In genomic region chr4:24924309-24924781, GRCh38 we compare ENCODE assay signal across 15 cellular contexts. TPM values are rescaled to one million over a fixed set of nuclear protein-coding genes. Genes with fewer than 3 reads are reported as not detected.
DNase-seq lines count a peak whose midpoint lies in the region; ATAC-seq and TF ChIP-seq lines count a peak whose summit lies in the region.
"Had no signal": no experiment of that assay in that cellular context is flagged by ENCODE, and none has a peak within 500 bp of the region (broad histone marks: within the 10 kb centered on the region; RNA-seq: fewer than 3 reads in every experiment).

No MANE protein-coding gene starts in this region.

- no peak overlapping the region for H2AFZ ChIP-seq in smooth muscle cell (ENCODE audit: low read depth)

- H3K27me3 ChIP-seq in smooth muscle cell (ENCODE audit: low read depth), result no peaks in the 10 kb centered on the region

- no peaks in the 10 kb centered on the region for H4K20me1 ChIP-seq in smooth muscle cell (ENCODE audit: low read depth)

- TF ChIP-seq CTCF in fibroblast of pulmonary artery (IDR thresholded peaks at IDR 0.05; ENCODE audit: low read length, missing control alignments), result no peak
- no peak for TF ChIP-seq CTCF in smooth muscle cell (IDR thresholded peaks at IDR 0.05; ENCODE audit: borderline replicate concordance, insufficient read depth, poor library complexity, severe bottlenecking)

- WGBS in smooth muscle cell (ENCODE audit: low lambda C conversion rate), result 61% methylated on average over 3 of the region's 3 CpGs

- H3K9me3 ChIP-seq in smooth muscle cell (replicated peaks; ENCODE audit: low read depth), result no peaks in the 10 kb centered on the region

- H3K9ac ChIP-seq in smooth muscle cell (ENCODE audit: low read depth), result no peak overlapping the region

- H3K4me3 ChIP-seq in fibroblast of pulmonary artery (replicated peaks; ENCODE audit: low read depth, low read length) (no peak overlapping the region), smooth muscle cell (no peak overlapping the region)

- H3F3A ChIP-seq in smooth muscle cell (ENCODE audit: low read depth), result no peaks in the 10 kb centered on the region

- H3K79me2 ChIP-seq in smooth muscle cell (ENCODE audit: low read depth), result no peaks in the 10 kb centered on the region

- H3K4me1 ChIP-seq in smooth muscle cell (ENCODE audit: low read depth), result no peaks in the 10 kb centered on the region

- H3K27ac ChIP-seq in smooth muscle cell (ENCODE audit: low read depth), result peak overlapping the region; percentile 39

- H3K4me2 ChIP-seq in smooth muscle cell, result peak overlapping the region; percentile 27

- H3K36me3 ChIP-seq in smooth muscle cell (ENCODE audit: low read depth), result no peaks in the 10 kb centered on the region

- DNase-seq in GM04503 (ENCODE audit: low read depth) (peak; percentile 98), T1000 (lab: John Stamatoyannopoulos, UW) (peak; percentile 63), fibroblast of pulmonary artery (ENCODE audit: low read depth) (peak; percentile 92), smooth muscle cell (lab: John Stamatoyannopoulos, UW; ENCODE audit: unreplicated experiment) (no peak), iPS-NIHi7 (ENCODE audit: extremely low spot score) (no peak), T-helper 2 cell (no peak)
- DNase-seq: activated gamma-delta T cell treated with Interleukin-2 at 50 U/mL for 16 hours; DMS 273 treated with DMSO at 0.1 percent for 48 hours; head of caudate nucleus; posterior cingulate gyrus; stimulated activated CD4-positive, alpha-beta T cell treated with anti-CD3 and anti-CD28 coated beads, Interleukin-4, amount 100 ng/mL, for 24 hours; stimulated activated naive CD4-positive, alpha-beta T cell treated with Interleukin-2 at 50 U/mL for 16 hours; T-helper 1 cell had no signal

- ATAC-seq in GM18873 (IDR thresholded peaks at IDR 0.05; ENCODE audit: low FRiP score, unreplicated experiment), result no peak
- ATAC-seq in GM19328 (IDR thresholded peaks at IDR 0.05; ENCODE audit: unreplicated experiment), result no peak

RNA-seq across cellular contexts. Expression of gene CCDC149, which starts 11.5 kb away (rescaled TPM):
- 5.5 and 12.5 TPM in 2 replicates for total RNA-seq in smooth muscle cell
- 7.2 and 10.7 TPM in 2 replicates for polyA plus RNA-seq in smooth muscle cell

Comparison
In these comparisons a context has a peak if more than half of its experiments do, and no peak if none do; other contexts are left out.
1. DNase-seq: peak in GM04503 (single experiment), T1000 (single experiment) and fibroblast of pulmonary artery (single experiment); none in smooth muscle cell (single experiment), iPS-NIHi7 (single experiment) and T-helper 2 cell (0 of 5).